Comparison of ENCODE assay signal across 26 cellular contexts in the genomic region with DNA sequence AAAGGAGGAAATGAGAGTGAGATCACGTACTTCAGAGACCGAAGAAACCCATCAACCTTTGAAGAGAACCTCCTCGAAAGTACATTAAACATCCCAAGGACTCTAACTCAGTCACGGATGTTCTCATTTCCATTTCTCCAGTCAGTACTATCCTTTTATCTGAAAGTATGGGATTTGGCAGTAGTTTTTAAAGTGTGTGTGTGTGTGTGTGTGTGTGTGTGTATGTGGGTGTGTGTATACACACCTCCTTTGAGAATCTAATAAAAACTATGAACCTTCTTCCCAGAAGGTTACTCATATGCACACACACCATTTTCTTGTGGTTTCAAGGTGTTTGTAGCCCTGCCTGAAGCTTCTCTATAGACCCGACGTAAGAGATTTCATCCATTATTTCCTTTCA. TPM values are rescaled to one million over a fixed set of nuclear protein-coding genes. Genes with fewer than 3 reads are reported as not detected.
"Had no signal": no experiment of that assay in that cellular context is flagged by ENCODE, and none has a peak within 500 bp of the region (broad histone marks: within the 10 kb centered on the region; RNA-seq: fewer than 3 reads in every experiment).

No MANE protein-coding gene starts in this region.

- H3K4me1 ChIP-seq: foreskin keratinocyte, heart right ventricle, neural progenitor cell, prostate gland, right atrium auricular region, tibial nerve, upper lobe of left lung had no signal

- H3K4me3 ChIP-seq: esophagus muscularis mucosa, gastroesophageal sphincter, heart right ventricle, left lung, mucosa of descending colon, neural progenitor cell, prostate gland, right atrium auricular region, stomach, tibial nerve, upper lobe of left lung had no signal

- H3K9ac ChIP-seq: neural progenitor cell had no signal

- ATAC-seq: foreskin keratinocyte; gastroesophageal sphincter; heart right ventricle; left cardiac atrium; left lung; mucosa of descending colon; natural killer cell treated with Interleukin-12 subunit alpha and Interleukin-12 subunit beta and Interleukin-15 and Interleukin-18, amount 100 ng/mL, for 72 hours; sciatic nerve; stimulated activated effector memory CD8-positive, alpha-beta T cell treated with anti-CD3 and anti-CD28 coated beads, Interleukin-12 subunit alpha, Interleukin-12 subunit beta, amount 100 ng/mL, for 72 hours had no signal

- H3K27me3 ChIP-seq: esophagus muscularis mucosa, foreskin keratinocyte, gastroesophageal sphincter, heart right ventricle, left lung, neural progenitor cell, right atrium auricular region, stomach, tibial nerve, upper lobe of left lung had no signal

- H3K27ac ChIP-seq: esophagus muscularis mucosa, foreskin keratinocyte, gastroesophageal sphincter, heart right ventricle, left lung, neural progenitor cell, prostate gland, right atrium auricular region, stomach, tibial nerve had no signal

- H2AFZ ChIP-seq: neural progenitor cell had no signal

- H3K36me3 ChIP-seq: esophagus muscularis mucosa, gastroesophageal sphincter, heart right ventricle, left lung, neural progenitor cell, prostate gland, right atrium auricular region, stomach, tibial nerve, upper lobe of left lung had no signal

- DNase-seq: effector CD8-positive, alpha-beta T cell; endodermal cell; foreskin keratinocyte; glutamatergic neuron; heart right ventricle; hippocampal formation; left cardiac atrium; left lung; mesenchymal stem cell; mucosa of descending colon; naive B cell; stimulated activated CD4-positive, alpha-beta T cell treated with anti-CD3 and anti-CD28 coated beads, Interleukin-2, amount 100 ng/mL, for 24 hours; stimulated activated CD4-positive, alpha-beta T cell treated with anti-CD3 and anti-CD28 coated beads, Interleukin-4, amount 100 ng/mL, for 24 hours; stimulated activated naive CD4-positive, alpha-beta T cell treated with Interleukin-2 at 50 U/mL for 16 hours; stomach; upper lobe of left lung had no signal

- H3K4me2 ChIP-seq: neural progenitor cell had no signal

- H3K9me3 ChIP-seq: esophagus muscularis mucosa, gastroesophageal sphincter, heart right ventricle, left lung, mucosa of descending colon, prostate gland, right atrium auricular region, stomach, tibial nerve, upper lobe of left lung had no signal

RNA-seq across cellular contexts. Expression of a gene that starts 53.9 kb away (rescaled TPM):
- total RNA-seq: epithelial cell of proximal tubule; natural killer cell treated with Interleukin-12 subunit alpha and Interleukin-12 subunit beta and Interleukin-15 and Interleukin-18, amount 100 ng/mL, for 72 hours had no signal
